8 cellular contexts compared by ENCODE assay signal in the genomic region with DNA sequence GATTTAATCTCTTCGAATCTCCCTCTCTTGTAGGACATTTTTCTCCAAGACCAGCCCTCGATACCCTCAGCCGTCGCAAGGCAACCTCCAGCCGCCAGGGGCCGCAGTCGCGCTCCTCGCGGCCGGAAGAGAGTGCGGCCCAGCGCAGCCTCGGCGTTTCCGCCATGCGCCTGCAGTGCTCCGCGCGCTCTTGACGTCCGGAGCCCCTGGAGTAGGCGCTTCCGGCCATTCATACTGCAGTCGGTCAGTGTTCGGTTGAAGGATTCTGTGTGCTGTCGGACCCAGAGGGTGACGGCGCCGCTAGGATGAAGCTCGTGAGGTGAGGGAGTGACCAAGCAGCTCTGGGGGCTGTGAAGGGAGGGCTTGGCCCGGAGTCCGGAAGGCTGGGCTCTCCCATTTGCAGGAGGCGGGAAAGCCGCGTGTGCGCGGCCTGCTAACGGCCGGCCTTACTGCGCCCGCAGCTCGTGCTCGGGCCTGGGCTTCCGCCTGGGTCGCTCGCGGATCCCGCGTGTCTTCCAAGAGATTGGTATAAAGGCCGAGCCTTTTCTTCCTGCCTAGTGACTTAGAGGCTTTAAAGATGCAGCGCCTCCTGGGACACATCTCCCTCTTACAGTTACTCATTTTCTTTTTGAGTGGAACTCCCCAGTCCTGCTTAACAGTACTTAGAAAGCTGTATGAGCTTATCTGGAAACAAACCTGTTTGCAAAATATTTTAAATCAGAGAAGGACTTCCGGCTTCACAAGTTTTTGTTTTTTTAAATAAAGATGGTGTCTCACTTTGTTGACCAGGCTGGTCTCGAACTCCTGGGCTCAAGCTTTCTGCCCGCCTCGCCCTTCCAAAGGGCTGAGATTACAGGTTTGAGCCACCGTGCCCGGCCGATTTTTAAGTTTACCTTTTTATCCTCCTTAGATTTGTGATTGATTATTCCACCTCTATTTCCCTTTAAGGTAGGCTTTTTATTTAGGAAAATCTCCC. TPM values are rescaled to one million over a fixed set of nuclear protein-coding genes. Genes with fewer than 3 reads are reported as not detected.
DNase-seq lines count a peak whose midpoint lies in the region; ATAC-seq lines count a peak whose summit lies in the region.

A gene (plus strand): TSS at position 190 of the 976 bp plus-strand sequence. CDS start 116 bp downstream, at position 306.

- H3K27me3 ChIP-seq in GM23248 (replicated peaks; ENCODE audit: insufficient read depth): no peaks in the 10 kb centered on the region
- H3K27me3 ChIP-seq in naive thymus-derived CD4-positive, alpha-beta T cell (ENCODE audit: control insufficient read depth in 2 of 2, insufficient read depth in 2 of 2, low read length in 2 of 2): no peaks in the 10 kb centered on the region

- H3K36me3 Mint-ChIP-seq in activated T-helper 1 cell treated with anti-CD3 and anti-CD28 coated beads, Interleukin-12 subunit alpha, Interleukin-12 subunit beta, Interleukin-2, Interleukin-4 antibody, amounts not matched to agents 30 ng/mL and 10 ng/mL and 1 ng/mL, durations not matched to agents 14 hours and 24 hours and 36 hours (ENCODE audit: low read depth): peaks cover 20% of the 10 kb centered on the region
- peaks cover 0 to 24% (median 13%) of the 10 kb centered on the region in 5 donors for H3K36me3 Mint-ChIP-seq in naive thymus-derived CD4-positive, alpha-beta T cell
- peaks cover 16 to 33% of the 10 kb centered on the region in 2 donors for H3K36me3 Mint-ChIP-seq in stimulated activated naive B cell treated with anti-CD40 and anti-IgM and Interleukin-4, amounts not matched to agents 10 μg/mL and 1 μg/mL and 100 μg/mL, for 72 hours

- H3K9me2 ChIP-seq in GM23248 (ENCODE audit: insufficient read depth): no peaks in the 10 kb centered on the region

- intact Hi-C loops in activated T-helper 1 cell treated with anti-CD3 and anti-CD28 coated beads, Interleukin-12 subunit alpha, Interleukin-12 subunit beta, Interleukin-2, Interleukin-4 antibody, amounts not matched to agents 30 ng/mL and 10 ng/mL and 1 ng/mL, durations not matched to agents 14 hours and 24 hours and 36 hours (cut with micrococcal nuclease): loop anchor here (1.0 to 2.0 kb wide), 4 partner anchors 12 to 502 kb away; a partner anchor contains a TSS
- intact Hi-C loops in naive thymus-derived CD4-positive, alpha-beta T cell (cut with micrococcal nuclease): loop anchor here (1.0 to 10.0 kb wide), 8 partner anchors 12 to 1840 kb away; a partner anchor contains a TSS

- H3F3A ChIP-seq in GM23248 (ENCODE audit: insufficient read depth): no peaks in the 10 kb centered on the region

- peaks cover 7% of the 10 kb centered on the region for H3K4me1 ChIP-seq in GM23248 (ENCODE audit: insufficient read depth)
- H3K4me1 ChIP-seq in naive thymus-derived CD4-positive, alpha-beta T cell (ENCODE audit: control insufficient read depth in 2 of 2, insufficient read depth in 2 of 2, low read length in 2 of 2): peaks cover 14 to 21% of the 10 kb centered on the region in 2 donors

- H3K4me1 Mint-ChIP-seq in activated T-helper 1 cell treated with anti-CD3 and anti-CD28 coated beads, Interleukin-12 subunit alpha, Interleukin-12 subunit beta, Interleukin-2, Interleukin-4 antibody, amounts not matched to agents 30 ng/mL and 10 ng/mL and 1 ng/mL, durations not matched to agents 14 hours and 24 hours and 36 hours (ENCODE audit: low read depth): peaks cover 18% of the 10 kb centered on the region
- peaks cover 21 to 57% (median 47%) of the 10 kb centered on the region in 7 donors for H3K4me1 Mint-ChIP-seq in naive thymus-derived CD4-positive, alpha-beta T cell
- H3K4me1 Mint-ChIP-seq in stimulated activated naive B cell treated with anti-CD40 and anti-IgM and Interleukin-4, amounts not matched to agents 10 μg/mL and 1 μg/mL and 100 μg/mL, for 72 hours: peaks cover 12 to 39% of the 10 kb centered on the region in 2 donors

- no peaks in the 10 kb centered on the region; the same call in 1 of the 2 replicates for H3K36me3 ChIP-seq in GM23248 (ENCODE audit: low read depth)
- H3K36me3 ChIP-seq in naive thymus-derived CD4-positive, alpha-beta T cell (ENCODE audit: control insufficient read depth in 2 of 3, insufficient read depth in 3 of 3, low read length in 3 of 3): peaks cover 0 to 6% (median 4%) of the 10 kb centered on the region in 3 experiments

- DNase-seq in EL (peak; percentile 92), GM23248 (peak; percentile 96), Kasumi-1 (lab: John Stamatoyannopoulos, UW) (peak; percentile 81 to 88), RKO (ENCODE audit: low spot score) (peak; percentile 94), fibroblast of gingiva (ENCODE audit: low read depth) (peak; percentile 92)
- DNase-seq in activated T-helper 1 cell treated with anti-CD3 and anti-CD28 coated beads, Interleukin-12 subunit alpha, Interleukin-12 subunit beta, Interleukin-2, Interleukin-4 antibody, amounts not matched to agents 30 ng/mL and 10 ng/mL and 1 ng/mL, durations not matched to agents 14 hours and 24 hours and 36 hours (ENCODE audit: low spot score): peak; percentile 89
- DNase-seq in naive thymus-derived CD4-positive, alpha-beta T cell: peak; percentile 75 to 95 (median 87)
- DNase-seq in stimulated activated naive B cell treated with anti-CD40 and anti-IgM and Interleukin-4, amounts not matched to agents 10 μg/mL and 1 μg/mL and 100 μg/mL, for 72 hours: peak; percentile 91

- peak within 1 kb of the TSS; percentile 96 for H2AFZ ChIP-seq in GM23248

- H3K9ac ChIP-seq in GM23248: peak within 1 kb of the TSS; percentile 94

- H3K27me3 Mint-ChIP-seq in activated T-helper 1 cell treated with anti-CD3 and anti-CD28 coated beads, Interleukin-12 subunit alpha, Interleukin-12 subunit beta, Interleukin-2, Interleukin-4 antibody, amounts not matched to agents 30 ng/mL and 10 ng/mL and 1 ng/mL, durations not matched to agents 14 hours and 24 hours and 36 hours (ENCODE audit: insufficient read depth): no peaks in the 10 kb centered on the region
- H3K27me3 Mint-ChIP-seq in naive thymus-derived CD4-positive, alpha-beta T cell: no peaks in the 10 kb centered on the region
- no peaks in the 10 kb centered on the region for H3K27me3 Mint-ChIP-seq in stimulated activated naive B cell treated with anti-CD40 and anti-IgM and Interleukin-4, amounts not matched to agents 10 μg/mL and 1 μg/mL and 100 μg/mL, for 72 hours

- 0 to 1% methylated on average over 52 to 59 of the region's 59 CpGs for WGBS in GM23248 (ENCODE audit: low coverage in 1 of 2, low lambda C conversion rate in 2 of 2, missing lambda C conversion rate in 2 of 2), 2 experiments

- CTCF ChIA-PET in naive thymus-derived CD4-positive, alpha-beta T cell (lab: Charles Lee): interaction anchor here (1.2 to 4.8 kb wide), 6 partner anchors 10 to 91 kb away, joined by 3 to 38 read pairs (median 4); a partner anchor contains a TSS

- H3K9me3 ChIP-seq in GM23248 (ENCODE audit: low read depth): no peaks in the 10 kb centered on the region
- H3K9me3 ChIP-seq in naive thymus-derived CD4-positive, alpha-beta T cell (ENCODE audit: control insufficient read depth in 2 of 3, low read length in 3 of 3): no peaks in the 10 kb centered on the region

- peak; percentile 100 for ATAC-seq in naive thymus-derived CD4-positive, alpha-beta T cell
- peak; percentile 99 for ATAC-seq in stimulated activated naive B cell treated with anti-CD40 and anti-IgM and Interleukin-4, amounts not matched to agents 10 μg/mL and 1 μg/mL and 100 μg/mL, for 72 hours (replicated peaks)

- POLR2A ChIA-PET in naive thymus-derived CD4-positive, alpha-beta T cell (lab: Charles Lee): interaction anchor here (0.7 to 5.4 kb wide), 8 partner anchors 12 to 129 kb away, joined by 3 to 95 read pairs (median 6); a partner anchor contains a TSS

- H3K9me3 Mint-ChIP-seq in activated T-helper 1 cell treated with anti-CD3 and anti-CD28 coated beads, Interleukin-12 subunit alpha, Interleukin-12 subunit beta, Interleukin-2, Interleukin-4 antibody, amounts not matched to agents 30 ng/mL and 10 ng/mL and 1 ng/mL, durations not matched to agents 14 hours and 24 hours and 36 hours: no peaks in the 10 kb centered on the region
- H3K9me3 Mint-ChIP-seq in naive thymus-derived CD4-positive, alpha-beta T cell: no peaks in the 10 kb centered on the region
- peaks cover 0 to 2% of the 10 kb centered on the region in 2 donors for H3K9me3 Mint-ChIP-seq in stimulated activated naive B cell treated with anti-CD40 and anti-IgM and Interleukin-4, amounts not matched to agents 10 μg/mL and 1 μg/mL and 100 μg/mL, for 72 hours

- in situ Hi-C loops in GM23248 (cut with MboI): no loop called here

- H3K4me3 ChIP-seq in GM23248: peak within 1 kb of the TSS; percentile 91
- peak within 1 kb of the TSS; percentile 99 for H3K4me3 ChIP-seq in naive thymus-derived CD4-positive, alpha-beta T cell (ENCODE audit: low read length)

- H3K79me2 ChIP-seq in GM23248 (ENCODE audit: insufficient read depth): peaks cover 52% of the 10 kb centered on the region

- H3K27ac Mint-ChIP-seq in activated T-helper 1 cell treated with anti-CD3 and anti-CD28 coated beads, Interleukin-12 subunit alpha, Interleukin-12 subunit beta, Interleukin-2, Interleukin-4 antibody, amounts not matched to agents 30 ng/mL and 10 ng/mL and 1 ng/mL, durations not matched to agents 14 hours and 24 hours and 36 hours: peak within 1 kb of the TSS; percentile 98
- H3K27ac Mint-ChIP-seq in naive thymus-derived CD4-positive, alpha-beta T cell: peak within 1 kb of the TSS; percentile 91 to 99 (median 98)
- H3K27ac Mint-ChIP-seq in stimulated activated naive B cell treated with anti-CD40 and anti-IgM and Interleukin-4, amounts not matched to agents 10 μg/mL and 1 μg/mL and 100 μg/mL, for 72 hours: peak within 1 kb of the TSS; percentile 100

- peak within 1 kb of the TSS; percentile 79 for H3K27ac ChIP-seq in GM23248
- H3K27ac ChIP-seq in naive thymus-derived CD4-positive, alpha-beta T cell (ENCODE audit: low read depth, low read length): peak within 1 kb of the TSS; percentile 95

- peak within 1 kb of the TSS; percentile 95 for H3K4me2 ChIP-seq in GM23248 (ENCODE audit: unreplicated experiment)

- peak within 1 kb of the TSS; percentile 96 for H3K4me3 Mint-ChIP-seq in activated T-helper 1 cell treated with anti-CD3 and anti-CD28 coated beads, Interleukin-12 subunit alpha, Interleukin-12 subunit beta, Interleukin-2, Interleukin-4 antibody, amounts not matched to agents 30 ng/mL and 10 ng/mL and 1 ng/mL, durations not matched to agents 14 hours and 24 hours and 36 hours
- H3K4me3 Mint-ChIP-seq in naive thymus-derived CD4-positive, alpha-beta T cell: peak within 1 kb of the TSS; percentile 90 to 100 (median 96)
- H3K4me3 Mint-ChIP-seq in stimulated activated naive B cell treated with anti-CD40 and anti-IgM and Interleukin-4, amounts not matched to agents 10 μg/mL and 1 μg/mL and 100 μg/mL, for 72 hours: peak within 1 kb of the TSS; percentile 97 to 99

- H4K20me1 ChIP-seq in GM23248 (ENCODE audit: insufficient read depth): no peaks in the 10 kb centered on the region

RNA-seq across cellular contexts. Expression of the gene that starts here (rescaled TPM):
- total RNA-seq in GM23248 (2014; rRNA removed; shearing (Covaris generic)): 8.9 and 16.2 TPM in 2 replicates
- 159 and 162 TPM in 2 replicates for polyA plus RNA-seq in GM23248 (2016; fragmentation: Nextera tagmentation; extraction: Ambion mirVana)
- total RNA-seq in activated T-helper 1 cell treated with anti-CD3 and anti-CD28 coated beads, Interleukin-12 subunit alpha, Interleukin-12 subunit beta, Interleukin-2, Interleukin-4 antibody, amounts not matched to agents 30 ng/mL and 10 ng/mL and 1 ng/mL, durations not matched to agents 14 hours and 24 hours and 36 hours: 170 and 173 TPM in 2 replicates
- 10 to 100 TPM; 21.9 to 83.4 (median 26.5) TPM for total RNA-seq in naive thymus-derived CD4-positive, alpha-beta T cell
- polyA plus RNA-seq in naive thymus-derived CD4-positive, alpha-beta T cell: 10 to 100 TPM; 77.5 to 96.7 TPM

Comparison
In these comparisons a context has a peak if more than half of its experiments do, and no peak if none do; other contexts are left out.
1. Peak in every context shown above with its lines: DNase-seq, ATAC-seq, H3K4me3 ChIP-seq and H3K27ac ChIP-seq.